25 cellular contexts compared by ENCODE assay signal in genomic region chr4:79294064-79294463, GRCh38. TPM values are rescaled to one million over a fixed set of nuclear protein-coding genes. Genes with fewer than 3 reads are reported as not detected.
DNase-seq lines count a peak whose midpoint lies in the region; TF ChIP-seq lines count a peak whose summit lies in the region.
"Had no signal": no experiment of that assay in that cellular context is flagged by ENCODE, and none has a peak within 500 bp of the region (broad histone marks: within the 10 kb centered on the region; RNA-seq: fewer than 3 reads in every experiment).

No MANE protein-coding gene starts in this region.

- H3K4me3 ChIP-seq in epithelial cell of esophagus (ENCODE audit: low read length) (no peak overlapping the region), liver (ENCODE audit: low read depth in 1 of 3, low read length in 3 of 3) (no peak overlapping the region)
- H3K4me3 ChIP-seq: coronary artery, left lung, thoracic aorta had no signal

- WGBS in liver: 35% methylated on average over 2 of the region's 2 CpGs

- no peak for TF ChIP-seq RAD21 in liver (IDR thresholded peaks at IDR 0.05)

- no peaks in the 10 kb centered on the region for H3K4me1 ChIP-seq in liver (ENCODE audit: control insufficient read depth in 4 of 4, insufficient read depth in 4 of 4, low read length in 3 of 4)
- H3K4me1 ChIP-seq: left lung had no signal

- no peak overlapping the region for H3K27ac ChIP-seq in liver (ENCODE audit: low read depth in 1 of 2, low read length in 2 of 2)
- H3K27ac ChIP-seq: coronary artery, HL-60, left lung, thoracic aorta had no signal

- peaks cover 0 to 3% (median 0%) of the 10 kb centered on the region in 4 donors for H3K27me3 ChIP-seq in liver (ENCODE audit: control insufficient read depth in 4 of 4, insufficient read depth in 4 of 4, low read length in 3 of 4)
- H3K27me3 ChIP-seq: left lung had no signal

- DNase-seq in HS-5 (ENCODE audit: low read depth) (peak; percentile 20), RKO (ENCODE audit: low spot score) (peak; percentile 54), epithelial cell of esophagus (ENCODE audit: low read depth) (peak; percentile 35), DMS153 treated with DMSO at 0.1 percent for 48 hours (lab: John Stamatoyannopoulos, UW; ENCODE audit: unreplicated experiment) (no peak), hippocampal formation (lab: John Stamatoyannopoulos, UW) (no peak), amygdala (lab: John Stamatoyannopoulos, UW) (no peak), ureter (ENCODE audit: low spot score) (no peak)
- DNase-seq: activated CD4-positive, alpha-beta T cell treated with anti-CD3 and anti-CD28 coated beads, Interleukin-2, amount 10 ng/mL, durations not matched to agents 7 days and 5 days; activated naive CD4-positive, alpha-beta T cell treated with Interleukin-2 at 50 U/mL for 16 hours; anterior cingulate cortex; GDM1; H7; KG1; left lung; NCI-H1092 treated with DMSO at 0.1 percent for 48 hours; NCI-H510A treated with DMSO at 0.1 percent for 48 hours; retina; SHP77; stimulated activated CD4-positive, alpha-beta T cell treated with anti-CD3 and anti-CD28 coated beads, Interleukin-15, amount 100 ng/mL, for 24 hours; T-cell had no signal

- no peak for TF ChIP-seq CTCF in epithelial cell of esophagus (IDR thresholded peaks at IDR 0.05; ENCODE audit: insufficient read depth, low read depth, low read length, missing control alignments)
- TF ChIP-seq CTCF in liver (IDR thresholded peaks at IDR 0.05; ENCODE audit: low read depth, low read length, missing input control): no peak

- H3K9ac ChIP-seq in liver (ENCODE audit: low read depth in 1 of 2, low read length in 2 of 2): no peak overlapping the region

- no peaks in the 10 kb centered on the region for H3K9me3 ChIP-seq in liver (ENCODE audit: control insufficient read depth in 4 of 4, low read length in 3 of 4)
- H3K9me3 ChIP-seq: left lung, thoracic aorta had no signal

- H3K36me3 ChIP-seq in liver (ENCODE audit: control insufficient read depth in 4 of 4, insufficient read depth in 3 of 4, low read depth in 1 of 4, low read length in 3 of 4): no peaks in the 10 kb centered on the region
- H3K36me3 ChIP-seq: left lung, thoracic aorta had no signal

TF ChIP-seq in liver, 16 proteins besides CTCF, POLR2A, EP300 and RAD21:
- TF ChIP-seq HNF4A (conservative IDR thresholded peaks at IDR 0.05): peak; percentile 36 to 74
- TF ChIP-seq NR2F2 (IDR thresholded peaks at IDR 0.05): no peak
- peak in 1 of 2 donors; percentile 19 for TF ChIP-seq RXRA (IDR thresholded peaks at IDR 0.05)
- no peak for TF ChIP-seq SP1 (IDR thresholded peaks at IDR 0.05)
- no peak for TF ChIP-seq MAX (IDR thresholded peaks at IDR 0.05)
- TF ChIP-seq JUND (IDR thresholded peaks at IDR 0.05): peak; percentile 32 to 80
- TF ChIP-seq FOXA2 (IDR thresholded peaks at IDR 0.05): no peak
- no peak for TF ChIP-seq REST (IDR thresholded peaks at IDR 0.05)
- TF ChIP-seq ZBTB33 (IDR thresholded peaks at IDR 0.05): no peak
- no peak for TF ChIP-seq FOXA1 (IDR thresholded peaks at IDR 0.05)
- TF ChIP-seq YY1 (IDR thresholded peaks at IDR 0.05): peak; percentile 17
- TF ChIP-seq ATF3 (IDR thresholded peaks at IDR 0.05): no peak

RNA-seq across cellular contexts. Expression of gene NAA11, which starts 31.8 kb away (rescaled TPM):
- total RNA-seq in liver (not detected), ureter (not detected)
- polyA plus RNA-seq in liver: not detected
- total RNA-seq: activated CD4-positive, alpha-beta T cell treated with anti-CD3 and anti-CD28 coated beads, Interleukin-2, amount 10 ng/mL, durations not matched to agents 7 days and 5 days; glomerular endothelial cell; H7; left lung; T-cell; thoracic aorta had no signal

Comparison
In these comparisons a context has a peak if more than half of its experiments do, and no peak if none do; other contexts are left out.
1. DNase-seq: peak in HS-5 (single experiment), RKO (single experiment) and epithelial cell of esophagus (single experiment); none in DMS153 treated with DMSO at 0.1 percent for 48 hours (single experiment), hippocampal formation (0 of 2), amygdala (0 of 56) and ureter (single experiment).